In the genomic region with DNA sequence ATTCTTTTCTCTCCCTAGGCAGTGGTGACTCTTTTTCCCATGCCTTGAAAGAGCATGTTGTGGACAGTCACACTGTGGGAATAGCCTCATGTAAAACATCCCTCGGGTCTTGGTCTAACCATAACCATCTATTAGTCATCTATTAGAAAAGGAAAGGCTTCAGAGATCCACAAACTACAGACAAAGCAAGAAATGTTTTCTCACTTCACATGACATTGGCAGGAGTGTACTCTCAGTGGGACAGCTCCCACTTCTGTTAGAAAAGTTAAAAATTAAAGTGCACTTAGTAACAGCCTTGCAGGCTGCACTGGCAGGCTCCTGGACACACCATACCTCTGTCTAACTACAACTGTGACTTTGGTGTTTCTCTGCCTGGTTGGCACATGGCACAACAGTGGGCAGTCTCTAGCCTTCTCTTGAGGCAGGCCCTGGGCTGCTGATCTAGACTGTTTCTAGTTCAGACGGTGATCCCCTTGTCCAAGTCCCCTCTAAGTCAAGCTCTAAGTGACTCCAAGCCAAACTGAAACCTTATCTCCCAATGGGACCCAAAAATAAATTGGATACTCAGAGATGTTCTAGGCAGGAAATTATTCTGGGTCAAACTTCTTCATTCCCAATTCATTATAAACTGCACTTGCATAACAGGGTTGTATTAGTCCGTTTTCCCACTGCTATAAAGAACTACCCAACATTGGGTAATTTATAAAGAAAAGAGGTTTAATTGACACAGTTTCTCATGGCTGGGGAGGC, we compare ENCODE assay signal across 13 cellular contexts. TPM values are rescaled to one million over a fixed set of nuclear protein-coding genes. Genes with fewer than 3 reads are reported as not detected.
A peak's percentile ranks its signal among the peaks of the same experiment; 100 is the strongest.
DNase-seq lines count a peak whose midpoint lies in the region; ATAC-seq and TF ChIP-seq lines count a peak whose summit lies in the region.
"Had no signal": no experiment of that assay in that cellular context is flagged by ENCODE, and none has a peak within 500 bp of the region (broad histone marks: within the 10 kb centered on the region; RNA-seq: fewer than 3 reads in every experiment).

No MANE protein-coding gene starts in this region.

- no peaks in the 10 kb centered on the region for H3K9me3 ChIP-seq in left ventricle myocardium inferior (replicated peaks)

- no peaks in the 10 kb centered on the region for H3K4me1 ChIP-seq in left ventricle myocardium inferior

- intact Hi-C loops in left ventricle myocardium inferior (cut with micrococcal nuclease): no loop called here

- no peak overlapping the region for H3K4me3 ChIP-seq in left ventricle myocardium inferior

- TF ChIP-seq CTCF in left ventricle myocardium inferior (IDR thresholded peaks at IDR 0.05; ENCODE audit: borderline replicate concordance): no peak

- in situ Hi-C loops in SK-MEL-5 (cut with HindIII; ENCODE audit: low pct_unique_long_range_greater_than_20kb, low sequenced_read_pairs): no loop called here

- H3K36me3 ChIP-seq in left ventricle myocardium inferior: no peaks in the 10 kb centered on the region

- peak; percentile 85 for DNase-seq in SK-MEL-5 (ENCODE audit: low read depth, low spot score)
- no peak for DNase-seq in left ventricle myocardium inferior
- DNase-seq in stromal cell of bone marrow (ENCODE audit: low read depth): peak; percentile 83
- no peak for DNase-seq in NCI-H1048 (lab: John Stamatoyannopoulos, UW)
- DNase-seq: activated CD8-positive, alpha-beta T cell treated with anti-CD3 and anti-CD28 coated beads, Interleukin-2, amount 10 ng/mL, durations not matched to agents 7 days and 5 days; DND-41; effector memory CD8-positive, alpha-beta T cell; immature natural killer cell; MV-4-11; stimulated activated CD4-positive, alpha-beta T cell treated with anti-CD3 and anti-CD28 coated beads, Interleukin-4, amount 100 ng/mL, for 24 hours had no signal

- ATAC-seq in GM19452 (IDR thresholded peaks at IDR 0.05; ENCODE audit: unreplicated experiment) (peak; percentile 84), HG03025 (IDR thresholded peaks at IDR 0.05; ENCODE audit: low FRiP score, unreplicated experiment) (no peak), GM18873 (IDR thresholded peaks at IDR 0.05; ENCODE audit: low FRiP score, unreplicated experiment) (no peak)
- ATAC-seq: activated CD8-positive, alpha-beta T cell treated with anti-CD3 and anti-CD28 coated beads, Interleukin-2, amount 10 ng/mL, durations not matched to agents 7 days and 5 days; effector memory CD8-positive, alpha-beta T cell had no signal

- peak overlapping the region; percentile 56 for H3K27ac ChIP-seq in left ventricle myocardium inferior (replicated peaks)

- no peaks in the 10 kb centered on the region for H3K27me3 ChIP-seq in left ventricle myocardium inferior (ENCODE audit: low read depth)

RNA-seq across cellular contexts. Expression of a gene that starts 57.9 kb away (rescaled TPM):
- 391 and 402 TPM in 2 replicates for total RNA-seq in SK-MEL-5 (2014; rRNA removed; shearing (Covaris generic))
- 361 and 485 TPM in 2 replicates for polyA plus RNA-seq in SK-MEL-5 (2015; cell fraction: cytosol; rRNA removed)
- 78.8 and 79.4 TPM in 2 replicates for polyA plus RNA-seq in SK-MEL-5 (2015; cell fraction: nucleus; rRNA removed)
- total RNA-seq in left ventricle myocardium inferior: 542 TPM

Comparison
In these comparisons a context has a peak if more than half of its experiments do, and no peak if none do; other contexts are left out.
1. DNase-seq: peak in SK-MEL-5 (single experiment) and stromal cell of bone marrow (single experiment); none in left ventricle myocardium inferior (single experiment) and NCI-H1048 (single experiment).